15 cellular contexts compared by ENCODE assay signal in the genomic region with DNA sequence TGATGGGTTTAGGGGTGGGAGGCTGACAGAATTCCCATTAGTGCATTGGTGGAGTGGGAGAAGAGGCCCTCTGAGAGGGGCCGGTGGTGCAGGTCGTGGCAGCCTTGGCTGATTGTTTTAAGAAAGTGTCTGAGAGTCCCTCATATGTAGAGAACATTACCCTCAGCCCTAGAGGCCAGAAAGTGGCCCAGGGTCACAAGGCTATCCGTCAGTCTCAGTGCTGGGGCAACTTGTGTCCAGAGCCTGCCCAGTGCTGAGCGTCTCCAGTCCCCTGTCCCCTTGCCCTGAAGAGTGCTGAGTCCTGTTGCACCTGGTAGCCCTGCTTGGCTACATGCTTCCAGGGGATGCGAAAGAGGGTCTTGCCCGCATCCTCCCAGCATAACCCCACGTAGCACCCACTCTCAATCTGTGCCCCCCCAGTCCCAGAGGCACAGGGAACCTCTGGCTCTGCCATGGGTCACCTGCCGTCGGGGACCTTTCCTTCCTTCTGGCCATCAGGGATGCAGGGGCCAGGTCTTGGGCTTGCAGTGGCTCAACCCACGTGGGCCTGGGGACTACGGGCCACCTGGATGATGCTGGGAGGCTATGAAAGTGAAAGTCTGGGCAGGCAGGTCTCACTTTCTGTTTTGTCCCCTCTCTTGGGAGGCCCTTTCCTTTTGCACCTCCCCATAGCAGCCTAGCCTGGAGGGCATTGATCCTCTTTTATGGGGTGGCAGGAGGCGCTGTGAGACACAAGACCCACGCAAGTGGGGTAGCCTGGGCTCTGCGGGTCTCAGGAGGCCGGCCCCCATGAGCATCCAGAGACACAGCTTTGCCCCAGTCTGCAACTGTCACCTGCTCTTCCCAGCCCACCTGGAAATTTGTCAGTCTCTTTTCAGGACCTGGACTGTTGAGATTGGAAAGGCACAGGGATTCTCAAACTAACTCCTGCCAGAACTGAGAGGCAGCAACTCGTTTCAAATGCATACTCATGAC. TPM values are rescaled to one million over a fixed set of nuclear protein-coding genes. Genes with fewer than 3 reads are reported as not detected.
DNase-seq lines count a peak whose midpoint lies in the region; ATAC-seq, FAIRE-seq and TF ChIP-seq lines count a peak whose summit lies in the region.
"Had no signal": no experiment of that assay in that cellular context is flagged by ENCODE, and none has a peak within 500 bp of the region (broad histone marks: within the 10 kb centered on the region; RNA-seq: fewer than 3 reads in every experiment).

No MANE protein-coding gene starts in this region.

- intact Hi-C loops in kidney (cut with DNase I): no loop called here
- intact Hi-C loops in activated naive CD4-positive, alpha-beta T cell treated with anti-CD3 and anti-CD28 coated beads for 36 hours (cut with micrococcal nuclease): no loop called here

- H3K9ac ChIP-seq in kidney (ENCODE audit: low read length in 2 of 2): no peak overlapping the region

- no peaks in the 10 kb centered on the region for H3K9me3 Mint-ChIP-seq in activated naive CD4-positive, alpha-beta T cell treated with anti-CD3 and anti-CD28 coated beads for 36 hours
- H3K9me3 Mint-ChIP-seq: T-helper 1 cell treated with Interleukin-12 subunit alpha and Interleukin-12 subunit beta and Interleukin-4 antibody, amounts not matched to agents 30 μg/mL and 1 μg/mL, for 36 hours had no signal

- H3K27ac ChIP-seq in kidney (ENCODE audit: low read depth in 2 of 2, low read length in 2 of 2): no peak overlapping the region
- H3K27ac ChIP-seq: testis had no signal

- peaks cover 12% of the 10 kb centered on the region for H3K27me3 ChIP-seq in HAP-1 (ENCODE audit: low read depth)
- H3K27me3 ChIP-seq: testis had no signal

- no peaks in the 10 kb centered on the region for H3K36me3 ChIP-seq in kidney (ENCODE audit: control insufficient read depth in 1 of 2, insufficient read depth in 2 of 2, low read length in 2 of 2)
- no peaks in the 10 kb centered on the region for H3K36me3 ChIP-seq in HAP-1 (replicated peaks)

- CTCF ChIA-PET in activated naive CD4-positive, alpha-beta T cell treated with anti-CD3 and anti-CD28 coated beads for 36 hours (lab: Charles Lee): interaction anchor here (1.0 to 8.8 kb wide), 3 partner anchors 93 to 233 kb away, joined by 3 to 107 read pairs (median 3); a partner anchor contains a TSS

- no peak for TF ChIP-seq CTCF in GM13977 (IDR thresholded peaks at IDR 0.05; ENCODE audit: extremely low read depth, insufficient read depth, missing control alignments)
- no peak for TF ChIP-seq CTCF in kidney (IDR thresholded peaks at IDR 0.05; ENCODE audit: borderline replicate concordance, extremely low read depth, insufficient read depth)

- H3K4me1 ChIP-seq in kidney (ENCODE audit: control insufficient read depth in 1 of 2, insufficient read depth in 1 of 2, low read depth in 1 of 2, low read length in 2 of 2): peaks cover 8 to 25% of the 10 kb centered on the region in 2 donors
- peaks cover 10% of the 10 kb centered on the region for H3K4me1 ChIP-seq in HAP-1

- H3K4me3 Mint-ChIP-seq in activated naive CD4-positive, alpha-beta T cell treated with anti-CD3 and anti-CD28 coated beads for 36 hours: no peak overlapping the region
- H3K4me3 Mint-ChIP-seq: T-helper 1 cell treated with Interleukin-12 subunit alpha and Interleukin-12 subunit beta and Interleukin-4 antibody, amounts not matched to agents 30 μg/mL and 1 μg/mL, for 36 hours had no signal

- FAIRE-seq in kidney (lab: Jason Lieb, UNC): no peak
- FAIRE-seq: K562 had no signal

- peaks cover 7% of the 10 kb centered on the region for H3K4me1 Mint-ChIP-seq in activated naive CD4-positive, alpha-beta T cell treated with anti-CD3 and anti-CD28 coated beads for 36 hours (ENCODE audit: low read depth)

- H3K4me3 ChIP-seq in kidney (ENCODE audit: low read length in 2 of 2) (no peak overlapping the region), HAP-1 (no peak overlapping the region)
- H3K4me3 ChIP-seq: K562, testis had no signal

- H3K27ac Mint-ChIP-seq in activated naive CD4-positive, alpha-beta T cell treated with anti-CD3 and anti-CD28 coated beads for 36 hours: no peak overlapping the region
- H3K27ac Mint-ChIP-seq: T-helper 1 cell treated with Interleukin-12 subunit alpha and Interleukin-12 subunit beta and Interleukin-4 antibody, amounts not matched to agents 30 μg/mL and 1 μg/mL, for 36 hours had no signal

- peak; percentile 83 for ATAC-seq in GM19452 (IDR thresholded peaks at IDR 0.05; ENCODE audit: unreplicated experiment)
- ATAC-seq in HG03432 (IDR thresholded peaks at IDR 0.05; ENCODE audit: unreplicated experiment): peak; percentile 63
- ATAC-seq: K562 had no signal

- peaks cover 36% of the 10 kb centered on the region for H3K27me3 Mint-ChIP-seq in activated naive CD4-positive, alpha-beta T cell treated with anti-CD3 and anti-CD28 coated beads for 36 hours (ENCODE audit: low read depth)

- H3K9me3 ChIP-seq in kidney (ENCODE audit: control insufficient read depth in 1 of 2, low read length in 2 of 2): no peaks in the 10 kb centered on the region
- no peaks in the 10 kb centered on the region for H3K9me3 ChIP-seq in HAP-1
- H3K9me3 ChIP-seq: testis had no signal

- in situ Hi-C loops in GM13977 (cut with MboI; ENCODE audit: low pct_unique_long_range_greater_than_20kb, low sequenced_read_pairs, unreplicated experiment) (no loop called here), HAP-1 (cut with MboI; ENCODE audit: low sequenced_read_pairs) (no loop called here)

- H3K36me3 Mint-ChIP-seq in activated naive CD4-positive, alpha-beta T cell treated with anti-CD3 and anti-CD28 coated beads for 36 hours (ENCODE audit: low read depth): no peaks in the 10 kb centered on the region

- DNase-seq in GM13977 (ENCODE audit: low spot score): peak; percentile 77
- peak; percentile 31 for DNase-seq in kidney
- DNase-seq in stimulated activated CD4-positive, alpha-beta T cell treated with anti-CD3 and anti-CD28 coated beads, Interleukin-15, amount 100 ng/mL, for 24 hours: no peak
- no peak for DNase-seq in HAP-1 (ENCODE audit: low spot score in 2 of 2)
- no peak for DNase-seq in HuH-7.5 (ENCODE audit: low spot score)
- DNase-seq in activated naive CD4-positive, alpha-beta T cell treated with anti-CD3 and anti-CD28 coated beads for 36 hours: no peak
- DNase-seq: activated CD8-positive, alpha-beta memory T cell treated with anti-CD3 and anti-CD28 coated beads for 24 hours; NCI-H2029 treated with DMSO at 0.1 percent for 48 hours; OCI-M1; testis had no signal

RNA-seq across cellular contexts. Expression of a gene that starts 12.2 kb away (rescaled TPM):
- total RNA-seq in kidney: 13.2 TPM
- polyA plus RNA-seq in kidney (ENCODE audit: insufficient read depth, low read depth, low replicate concordance): 143 TPM
- not detected for total RNA-seq in activated naive CD4-positive, alpha-beta T cell treated with anti-CD3 and anti-CD28 coated beads for 36 hours
- total RNA-seq: K562 had no signal

RNA-seq across cellular contexts. Expression of a gene that starts 12.3 kb away (rescaled TPM):
- 1.9 TPM for total RNA-seq in kidney
- 0.82 TPM for polyA plus RNA-seq in kidney (ENCODE audit: insufficient read depth, low read depth, low replicate concordance)
- total RNA-seq in activated naive CD4-positive, alpha-beta T cell treated with anti-CD3 and anti-CD28 coated beads for 36 hours: not detected
- total RNA-seq: dermis microvascular lymphatic vessel endothelial cell, K562 had no signal

RNA-seq across cellular contexts. Expression of a gene that starts 12.7 kb away (rescaled TPM):
- total RNA-seq in kidney: 2.1 TPM
- 9.8 TPM for polyA plus RNA-seq in kidney (ENCODE audit: insufficient read depth, low read depth, low replicate concordance)
- total RNA-seq in activated naive CD4-positive, alpha-beta T cell treated with anti-CD3 and anti-CD28 coated beads for 36 hours: not detected
- total RNA-seq: K562 had no signal
- polyA plus RNA-seq: K562 had no signal

RNA-seq across cellular contexts. Expression of a gene that starts 39.0 kb away (rescaled TPM):
- not detected for total RNA-seq in kidney
- not detected for polyA plus RNA-seq in kidney (ENCODE audit: insufficient read depth, low read depth, low replicate concordance)
- total RNA-seq in activated naive CD4-positive, alpha-beta T cell treated with anti-CD3 and anti-CD28 coated beads for 36 hours: under 1 TPM in 1 of 2 experiments, not detected in 1; 0.17 TPM

Comparison
In these comparisons a context has a peak if more than half of its experiments do, and no peak if none do; other contexts are left out.
1. DNase-seq: peak in GM13977 (single experiment) and kidney (single experiment); none in stimulated activated CD4-positive, alpha-beta T cell treated with anti-CD3 and anti-CD28 coated beads, Interleukin-15, amount 100 ng/mL, for 24 hours (single experiment), HAP-1 (0 of 2), HuH-7.5 (single experiment) and activated naive CD4-positive, alpha-beta T cell treated with anti-CD3 and anti-CD28 coated beads for 36 hours (single experiment).
2. RNA of a gene that starts 12.2 kb away (total RNA-seq): 13.2 TPM in kidney (single experiment); not detected in activated naive CD4-positive, alpha-beta T cell treated with anti-CD3 and anti-CD28 coated beads for 36 hours; every median in the first group is over 10 times any median in the second.